1 cellular context compared by ENCODE assay signal in the genomic region with DNA sequence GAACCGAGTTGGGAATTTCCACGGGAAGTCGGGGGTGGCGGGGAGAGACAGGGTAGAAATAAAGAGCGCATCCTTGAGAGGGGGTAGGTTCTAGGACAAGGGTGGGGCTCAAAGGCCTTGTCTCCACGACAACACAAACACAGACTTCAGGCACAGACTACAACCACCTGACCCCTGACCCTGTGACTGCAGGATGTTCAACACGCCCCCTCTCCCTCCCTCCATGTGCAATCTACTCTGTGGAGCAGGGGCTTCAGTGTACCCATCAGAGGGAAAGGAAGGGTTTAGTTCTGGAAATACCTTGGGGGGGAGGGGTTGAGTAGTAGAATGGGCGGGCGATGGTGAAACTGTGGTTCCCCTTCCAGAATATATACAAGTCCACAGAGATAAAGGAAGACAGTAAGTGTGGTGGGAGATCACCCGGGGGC.
TF ChIP-seq lines count a peak whose summit lies in the region.

No MANE protein-coding gene starts in this region.

TF ChIP-seq in HEK293, 187 proteins besides CTCF, POLR2A, EP300 and RAD21 (continued from another document):
- TF ChIP-seq, protein P1, sequence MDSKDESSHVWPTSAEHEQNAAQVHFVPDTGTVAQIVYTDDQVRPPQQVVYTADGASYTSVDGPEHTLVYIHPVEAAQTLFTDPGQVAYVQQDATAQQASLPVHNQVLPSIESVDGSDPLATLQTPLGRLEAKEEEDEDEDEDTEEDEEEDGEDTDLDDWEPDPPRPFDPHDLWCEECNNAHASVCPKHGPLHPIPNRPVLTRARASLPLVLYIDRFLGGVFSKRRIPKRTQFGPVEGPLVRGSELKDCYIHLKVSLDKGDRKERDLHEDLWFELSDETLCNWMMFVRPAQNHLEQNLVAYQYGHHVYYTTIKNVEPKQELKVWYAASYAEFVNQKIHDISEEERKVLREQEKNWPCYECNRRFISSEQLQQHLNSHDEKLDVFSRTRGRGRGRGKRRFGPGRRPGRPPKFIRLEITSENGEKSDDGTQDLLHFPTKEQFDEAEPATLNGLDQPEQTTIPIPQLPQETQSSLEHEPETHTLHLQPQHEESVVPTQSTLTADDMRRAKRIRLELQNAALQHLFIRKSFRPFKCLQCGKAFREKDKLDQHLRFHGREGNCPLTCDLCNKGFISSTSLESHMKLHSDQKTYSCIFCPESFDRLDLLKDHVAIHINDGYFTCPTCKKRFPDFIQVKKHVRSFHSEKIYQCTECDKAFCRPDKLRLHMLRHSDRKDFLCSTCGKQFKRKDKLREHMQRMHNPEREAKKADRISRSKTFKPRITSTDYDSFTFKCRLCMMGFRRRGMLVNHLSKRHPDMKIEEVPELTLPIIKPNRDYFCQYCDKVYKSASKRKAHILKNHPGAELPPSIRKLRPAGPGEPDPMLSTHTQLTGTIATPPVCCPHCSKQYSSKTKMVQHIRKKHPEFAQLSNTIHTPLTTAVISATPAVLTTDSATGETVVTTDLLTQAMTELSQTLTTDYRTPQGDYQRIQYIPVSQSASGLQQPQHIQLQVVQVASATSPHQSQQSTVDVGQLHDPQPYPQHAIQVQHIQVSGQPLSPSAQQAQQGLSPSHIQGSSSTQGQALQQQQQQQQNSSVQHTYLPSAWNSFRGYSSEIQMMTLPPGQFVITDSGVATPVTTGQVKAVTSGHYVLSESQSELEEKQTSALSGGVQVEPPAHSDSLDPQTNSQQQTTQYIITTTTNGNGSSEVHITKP (tag by site-specific recombination; IDR thresholded peaks at IDR 0.05) = peak; percentile 99
- TF ChIP-seq ZFHX2 (tag by site-specific recombination; conservative IDR thresholded peaks at IDR 0.05) (peak; percentile 88), EGR2 (tag by site-specific recombination; IDR thresholded peaks at IDR 0.05; ENCODE audit: low read depth) (peak; percentile 86; the same call in 1 of the 2 replicates), ZNF214 (tag by site-specific recombination; IDR thresholded peaks at IDR 0.05; ENCODE audit: borderline replicate concordance) (no peak), SP3 (tag by site-specific recombination; IDR thresholded peaks at IDR 0.05) (peak; percentile 50; the same call in 1 of the 2 replicates), ZNF341 (tag by site-specific recombination; IDR thresholded peaks at IDR 0.05; ENCODE audit: low read depth) (peak; percentile 40), ZNF302 (tag by site-specific recombination; IDR thresholded peaks at IDR 0.05; ENCODE audit: low read depth) (no peak), IKZF3 (tag by site-specific recombination; IDR thresholded peaks at IDR 0.05) (peak; percentile 69; the same call in 1 of the 2 replicates), ZNF138 (tag by site-specific recombination; IDR thresholded peaks at IDR 0.05; ENCODE audit: borderline replicate concordance) (no peak), KLF1 (tag by site-specific recombination; IDR thresholded peaks at IDR 0.05) (peak; percentile 35), KLF9 (tag by site-specific recombination; IDR thresholded peaks at IDR 0.05; ENCODE audit: low read depth) (peak; percentile 37), SP2 (tag by site-specific recombination; IDR thresholded peaks at IDR 0.05) (peak; percentile 40), GLI2 (tag by site-specific recombination; IDR thresholded peaks at IDR 0.05; ENCODE audit: borderline replicate concordance, low read depth) (no peak), ZNF366 (tag by site-specific recombination; conservative IDR thresholded peaks at IDR 0.05) (peak; percentile 18; the same call in 1 of the 2 replicates)
- TF ChIP-seq, protein P2, sequence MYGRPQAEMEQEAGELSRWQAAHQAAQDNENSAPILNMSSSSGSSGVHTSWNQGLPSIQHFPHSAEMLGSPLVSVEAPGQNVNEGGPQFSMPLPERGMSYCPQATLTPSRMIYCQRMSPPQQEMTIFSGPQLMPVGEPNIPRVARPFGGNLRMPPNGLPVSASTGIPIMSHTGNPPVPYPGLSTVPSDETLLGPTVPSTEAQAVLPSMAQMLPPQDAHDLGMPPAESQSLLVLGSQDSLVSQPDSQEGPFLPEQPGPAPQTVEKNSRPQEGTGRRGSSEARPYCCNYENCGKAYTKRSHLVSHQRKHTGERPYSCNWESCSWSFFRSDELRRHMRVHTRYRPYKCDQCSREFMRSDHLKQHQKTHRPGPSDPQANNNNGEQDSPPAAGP (tag by site-specific recombination; IDR thresholded peaks at IDR 0.05) = peak; percentile 57; the same call in 1 of the 2 replicates
- TF ChIP-seq, protein P3, sequence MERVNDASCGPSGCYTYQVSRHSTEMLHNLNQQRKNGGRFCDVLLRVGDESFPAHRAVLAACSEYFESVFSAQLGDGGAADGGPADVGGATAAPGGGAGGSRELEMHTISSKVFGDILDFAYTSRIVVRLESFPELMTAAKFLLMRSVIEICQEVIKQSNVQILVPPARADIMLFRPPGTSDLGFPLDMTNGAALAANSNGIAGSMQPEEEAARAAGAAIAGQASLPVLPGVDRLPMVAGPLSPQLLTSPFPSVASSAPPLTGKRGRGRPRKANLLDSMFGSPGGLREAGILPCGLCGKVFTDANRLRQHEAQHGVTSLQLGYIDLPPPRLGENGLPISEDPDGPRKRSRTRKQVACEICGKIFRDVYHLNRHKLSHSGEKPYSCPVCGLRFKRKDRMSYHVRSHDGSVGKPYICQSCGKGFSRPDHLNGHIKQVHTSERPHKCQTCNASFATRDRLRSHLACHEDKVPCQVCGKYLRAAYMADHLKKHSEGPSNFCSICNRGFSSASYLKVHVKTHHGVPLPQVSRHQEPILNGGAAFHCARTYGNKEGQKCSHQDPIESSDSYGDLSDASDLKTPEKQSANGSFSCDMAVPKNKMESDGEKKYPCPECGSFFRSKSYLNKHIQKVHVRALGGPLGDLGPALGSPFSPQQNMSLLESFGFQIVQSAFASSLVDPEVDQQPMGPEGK (tag by site-specific recombination; IDR thresholded peaks at IDR 0.05) = peak; percentile 33
- TF ChIP-seq, protein P4, sequence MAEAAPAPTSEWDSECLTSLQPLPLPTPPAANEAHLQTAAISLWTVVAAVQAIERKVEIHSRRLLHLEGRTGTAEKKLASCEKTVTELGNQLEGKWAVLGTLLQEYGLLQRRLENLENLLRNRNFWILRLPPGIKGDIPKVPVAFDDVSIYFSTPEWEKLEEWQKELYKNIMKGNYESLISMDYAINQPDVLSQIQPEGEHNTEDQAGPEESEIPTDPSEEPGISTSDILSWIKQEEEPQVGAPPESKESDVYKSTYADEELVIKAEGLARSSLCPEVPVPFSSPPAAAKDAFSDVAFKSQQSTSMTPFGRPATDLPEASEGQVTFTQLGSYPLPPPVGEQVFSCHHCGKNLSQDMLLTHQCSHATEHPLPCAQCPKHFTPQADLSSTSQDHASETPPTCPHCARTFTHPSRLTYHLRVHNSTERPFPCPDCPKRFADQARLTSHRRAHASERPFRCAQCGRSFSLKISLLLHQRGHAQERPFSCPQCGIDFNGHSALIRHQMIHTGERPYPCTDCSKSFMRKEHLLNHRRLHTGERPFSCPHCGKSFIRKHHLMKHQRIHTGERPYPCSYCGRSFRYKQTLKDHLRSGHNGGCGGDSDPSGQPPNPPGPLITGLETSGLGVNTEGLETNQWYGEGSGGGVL (tag by site-specific recombination; IDR thresholded peaks at IDR 0.05) = peak; percentile 81
